In the genomic region with DNA sequence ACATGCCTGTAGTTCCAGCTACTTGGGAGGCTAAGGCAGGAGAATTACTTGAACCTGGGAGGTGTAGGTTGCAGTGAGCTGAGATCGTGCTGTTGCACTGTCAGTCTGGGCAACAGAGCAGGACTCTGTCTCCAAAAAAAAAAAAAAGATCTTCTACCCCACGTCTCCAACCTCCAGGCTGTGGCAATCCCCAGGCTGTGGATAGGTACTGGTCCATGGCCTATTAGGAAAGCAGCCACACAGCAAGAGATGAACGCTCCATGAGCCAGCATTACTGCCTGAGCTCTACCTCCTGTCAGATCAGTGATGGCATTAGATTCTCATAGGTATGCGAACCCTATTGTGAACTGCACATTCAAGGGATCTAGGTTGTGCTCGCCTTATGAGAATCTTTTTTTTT, we compare ENCODE assay signal across 13 cellular contexts. TPM values are rescaled to one million over a fixed set of nuclear protein-coding genes. Genes with fewer than 3 reads are reported as not detected.
DNase-seq lines count a peak whose midpoint lies in the region; ATAC-seq and TF ChIP-seq lines count a peak whose summit lies in the region.
"Had no signal": no experiment of that assay in that cellular context is flagged by ENCODE, and none has a peak within 500 bp of the region (broad histone marks: within the 10 kb centered on the region; RNA-seq: fewer than 3 reads in every experiment).

No MANE protein-coding gene starts in this region.

- no peaks in the 10 kb centered on the region for H3K9me3 Mint-ChIP-seq in activated CD8-positive, alpha-beta T cell treated with anti-CD3 and anti-CD28 coated beads, Interleukin-2, amount 10 ng/mL, durations not matched to agents 7 days and 5 days (ENCODE audit: insufficient read depth)
- H3K9me3 Mint-ChIP-seq: CD4-positive, CD25-positive, alpha-beta regulatory T cell; CD8-positive, alpha-beta memory T cell; H9 had no signal

- DNase-seq in Right ventricle myocardium superior: peak; percentile 4
- DNase-seq in left ventricle myocardium superior: no peak
- peak; percentile 13 for DNase-seq in osteoblast (ENCODE audit: insufficient read length, low spot score, missing footprints)
- DNase-seq in activated CD8-positive, alpha-beta T cell treated with anti-CD3 and anti-CD28 coated beads, Interleukin-2, amount 10 ng/mL, durations not matched to agents 7 days and 5 days: no peak
- no peak for DNase-seq in NCI-H1436 (lab: John Stamatoyannopoulos, UW)
- DNase-seq in medulla oblongata (ENCODE audit: extremely low spot score): no peak
- DNase-seq: BE2C; C1 segment of cervical spinal cord; Caco-2; CD4-positive, CD25-positive, alpha-beta regulatory T cell; CD8-positive, alpha-beta memory T cell; H9 had no signal

- H4K20me1 ChIP-seq in osteoblast (ENCODE audit: insufficient read depth, low read length): no peaks in the 10 kb centered on the region

- peaks cover 2% of the 10 kb centered on the region for H3K4me1 ChIP-seq in osteoblast (ENCODE audit: insufficient read depth, low read length)
- H3K4me1 ChIP-seq: Caco-2 had no signal

- H3K4me3 Mint-ChIP-seq in activated CD8-positive, alpha-beta T cell treated with anti-CD3 and anti-CD28 coated beads, Interleukin-2, amount 10 ng/mL, durations not matched to agents 7 days and 5 days: no peak overlapping the region
- H3K4me3 Mint-ChIP-seq: CD4-positive, CD25-positive, alpha-beta regulatory T cell; H9 had no signal

- H3K9me3 ChIP-seq in osteoblast (ENCODE audit: low read depth, low read length): no peaks in the 10 kb centered on the region
- H3K9me3 ChIP-seq: BE2C, Caco-2 had no signal

- H3K4me2 ChIP-seq in osteoblast (ENCODE audit: insufficient read depth, low read length): no peak overlapping the region

- H3K27me3 ChIP-seq in osteoblast (ENCODE audit: insufficient read depth, low read length): no peaks in the 10 kb centered on the region
- H3K27me3 ChIP-seq: BE2C had no signal

- peaks cover under 1% of the 10 kb centered on the region for H3K79me2 ChIP-seq in osteoblast (ENCODE audit: insufficient read depth, low read length)

- no peak overlapping the region for H3K27ac Mint-ChIP-seq in activated CD8-positive, alpha-beta T cell treated with anti-CD3 and anti-CD28 coated beads, Interleukin-2, amount 10 ng/mL, durations not matched to agents 7 days and 5 days
- H3K27ac Mint-ChIP-seq: CD4-positive, CD25-positive, alpha-beta regulatory T cell; H9 had no signal

- H3K4me1 Mint-ChIP-seq in activated CD8-positive, alpha-beta T cell treated with anti-CD3 and anti-CD28 coated beads, Interleukin-2, amount 10 ng/mL, durations not matched to agents 7 days and 5 days (ENCODE audit: low read depth): peaks cover 9% of the 10 kb centered on the region

- no peak overlapping the region for H3K4me3 ChIP-seq in osteoblast (ENCODE audit: insufficient read depth, low read length)

- ATAC-seq in Right ventricle myocardium superior (ENCODE audit: poor library complexity) (no peak), left ventricle myocardium superior (no peak), esophagus mucosa (peak; percentile 5)
- ATAC-seq in activated CD8-positive, alpha-beta T cell treated with anti-CD3 and anti-CD28 coated beads, Interleukin-2, amount 10 ng/mL, durations not matched to agents 7 days and 5 days: no peak

- POLR2A ChIA-PET in activated CD8-positive, alpha-beta T cell treated with anti-CD3 and anti-CD28 coated beads, Interleukin-2, amount 10 ng/mL, durations not matched to agents 7 days and 5 days (lab: Charles Lee): interaction anchor here (0.6 kb wide), 1 partner anchor 33 kb away, joined by 3 read pairs; no protein-coding TSS in a partner anchor

- H3K36me3 Mint-ChIP-seq in activated CD8-positive, alpha-beta T cell treated with anti-CD3 and anti-CD28 coated beads, Interleukin-2, amount 10 ng/mL, durations not matched to agents 7 days and 5 days (ENCODE audit: low read depth): no peaks in the 10 kb centered on the region
- H3K36me3 Mint-ChIP-seq: CD4-positive, CD25-positive, alpha-beta regulatory T cell; CD8-positive, alpha-beta memory T cell had no signal

- H3K36me3 ChIP-seq in osteoblast (ENCODE audit: insufficient read depth, low read length): no peaks in the 10 kb centered on the region
- H3K36me3 ChIP-seq: BE2C had no signal

- peaks cover 2% of the 10 kb centered on the region for H3K27me3 Mint-ChIP-seq in activated CD8-positive, alpha-beta T cell treated with anti-CD3 and anti-CD28 coated beads, Interleukin-2, amount 10 ng/mL, durations not matched to agents 7 days and 5 days (ENCODE audit: low read depth)
- H3K27me3 Mint-ChIP-seq: CD4-positive, CD25-positive, alpha-beta regulatory T cell; CD8-positive, alpha-beta memory T cell had no signal

- H3K27ac ChIP-seq in osteoblast (ENCODE audit: low read depth, low read length): no peak overlapping the region

- TF ChIP-seq CTCF in osteoblast (IDR thresholded peaks at IDR 0.05; ENCODE audit: extremely low read depth, low read depth, low read length): no peak

- H2AFZ ChIP-seq in osteoblast (ENCODE audit: low read length): no peak overlapping the region

- intact Hi-C loops in Right ventricle myocardium superior (cut with DNase I) (no loop called here), left ventricle myocardium superior (cut with micrococcal nuclease) (no loop called here)

- CTCF ChIA-PET in activated CD8-positive, alpha-beta T cell treated with anti-CD3 and anti-CD28 coated beads, Interleukin-2, amount 10 ng/mL, durations not matched to agents 7 days and 5 days (lab: Charles Lee): no interaction called here

RNA-seq across cellular contexts. Expression of a gene that starts 6.1 kb away (rescaled TPM):
- total RNA-seq in Right ventricle myocardium superior (132 TPM), left ventricle myocardium superior (137 TPM), esophagus mucosa (153 TPM), osteoblast (63.0 and 71.3 TPM in 2 replicates)
- total RNA-seq in activated CD8-positive, alpha-beta T cell treated with anti-CD3 and anti-CD28 coated beads, Interleukin-2, amount 10 ng/mL, durations not matched to agents 7 days and 5 days: 100 to 1,000 TPM; 273 to 290 TPM

RNA-seq across cellular contexts. Expression of a gene that starts 30.9 kb away (rescaled TPM):
- total RNA-seq in Right ventricle myocardium superior (449 TPM), left ventricle myocardium superior (540 TPM), esophagus mucosa (786 TPM), osteoblast (808 and 845 TPM in 2 replicates)
- total RNA-seq in activated CD8-positive, alpha-beta T cell treated with anti-CD3 and anti-CD28 coated beads, Interleukin-2, amount 10 ng/mL, durations not matched to agents 7 days and 5 days: 100 to 1,000 TPM; 793 to 820 TPM

RNA-seq across cellular contexts. Expression of a gene that starts 48.4 kb away (rescaled TPM):
- total RNA-seq in Right ventricle myocardium superior (3,077 TPM), left ventricle myocardium superior (3,327 TPM), esophagus mucosa (674 TPM), osteoblast (308 TPM in 2 replicates)
- 100 to 1,000 TPM; 669 to 680 TPM for total RNA-seq in activated CD8-positive, alpha-beta T cell treated with anti-CD3 and anti-CD28 coated beads, Interleukin-2, amount 10 ng/mL, durations not matched to agents 7 days and 5 days

RNA-seq across cellular contexts. Expression of a gene that starts 58.0 kb away (rescaled TPM):
- total RNA-seq in Right ventricle myocardium superior (3.6 TPM), left ventricle myocardium superior (4.0 TPM), esophagus mucosa (8.1 TPM), osteoblast (5.0 and 5.8 TPM in 2 replicates)
- 10 to 100 TPM; 56.8 to 60.4 TPM for total RNA-seq in activated CD8-positive, alpha-beta T cell treated with anti-CD3 and anti-CD28 coated beads, Interleukin-2, amount 10 ng/mL, durations not matched to agents 7 days and 5 days

Comparison
In these comparisons a context has a peak if more than half of its experiments do, and no peak if none do; other contexts are left out.
1. DNase-seq: peak in Right ventricle myocardium superior (single experiment) and osteoblast (single experiment); none in left ventricle myocardium superior (single experiment), activated CD8-positive, alpha-beta T cell treated with anti-CD3 and anti-CD28 coated beads, Interleukin-2, amount 10 ng/mL, durations not matched to agents 7 days and 5 days (single experiment), NCI-H1436 (single experiment) and medulla oblongata (single experiment).